Comparison of ENCODE assay signal across 27 cellular contexts in genomic region chr1:169414927-169415326, GRCh38. TPM values are rescaled to one million over a fixed set of nuclear protein-coding genes. Genes with fewer than 3 reads are reported as not detected.
"Had no signal": no experiment of that assay in that cellular context is flagged by ENCODE, and none has a peak within 500 bp of the region (broad histone marks: within the 10 kb centered on the region; RNA-seq: fewer than 3 reads in every experiment).

No MANE protein-coding gene starts in this region.

- H3K79me2 ChIP-seq: hepatocyte had no signal

- DNase-seq: activated CD4-positive, alpha-beta memory T cell treated with anti-CD3 and anti-CD28 coated beads for 36 hours; activated CD4-positive, alpha-beta T cell treated with anti-CD3 and anti-CD28 coated beads for 36 hours; activated CD4-positive, alpha-beta T cell treated with anti-CD3 and anti-CD28 coated beads, Interleukin-2, amount 10 ng/mL, durations not matched to agents 24 days and 14 days; activated CD4-positive, CD25-positive, alpha-beta regulatory T cell; activated CD4-positive, CD25-positive, alpha-beta regulatory T cell treated with anti-CD3 and anti-CD28 coated beads, Interleukin-2, amount 50 U/mL, for 72 hours; activated CD8-positive, alpha-beta memory T cell treated with anti-CD3 and anti-CD28 coated beads, Interleukin-2, amount 50 U/mL, for 48 hours; activated gamma-delta T cell; activated naive CD4-positive, alpha-beta T cell; activated naive CD4-positive, alpha-beta T cell treated with anti-CD3 and anti-CD28 coated beads, Interleukin-2, amount 10 ng/mL, durations not matched to agents 7 days and 5 days; activated naive CD8-positive, alpha-beta T cell treated with anti-CD3 and anti-CD28 coated beads, Interleukin-2, amount 10 ng/mL, durations not matched to agents 7 days and 5 days; activated T-cell treated with anti-CD3 and anti-CD28 coated beads for 4 hours; activated T-cell treated with anti-CD3 and anti-CD28 coated beads, Interleukin-2, amount 50 U/mL, for 24 hours; activated T-cell treated with anti-CD3 and anti-CD28 coated beads, Interleukin-2, amount 50 U/mL, for 72 hours; dorsolateral prefrontal cortex; effector memory CD4-positive, alpha-beta T cell; endodermal cell; erythroblast; foreskin keratinocyte; heart right ventricle; T1000 had no signal

- H2AFZ ChIP-seq: hepatocyte had no signal

- H3K4me3 ChIP-seq: ascending aorta, breast epithelium, coronary artery, dorsolateral prefrontal cortex, esophagus muscularis mucosa, gastroesophageal sphincter, heart right ventricle, hepatocyte had no signal

- H3K4me1 ChIP-seq: ascending aorta, breast epithelium, esophagus muscularis mucosa, foreskin keratinocyte, gastroesophageal sphincter, heart right ventricle had no signal

- H3K27ac ChIP-seq: ascending aorta, breast epithelium, coronary artery, dorsolateral prefrontal cortex, esophagus muscularis mucosa, foreskin keratinocyte, gastroesophageal sphincter, heart right ventricle, hepatocyte had no signal

- H3K27me3 ChIP-seq: ascending aorta, breast epithelium, dorsolateral prefrontal cortex, esophagus muscularis mucosa, gastroesophageal sphincter, hepatocyte had no signal

- H3K4me2 ChIP-seq: hepatocyte had no signal

- ATAC-seq: activated CD4-positive, alpha-beta T cell treated with anti-CD3 and anti-CD28 coated beads for 36 hours; activated naive CD4-positive, alpha-beta T cell treated with anti-CD3 and anti-CD28 coated beads, Interleukin-2, amount 50 U/mL, for 72 hours; activated T-cell treated with anti-CD3 and anti-CD28 coated beads, Interleukin-2, amount 50 U/mL, for 72 hours; foreskin keratinocyte; gastroesophageal sphincter; heart right ventricle had no signal

- H3K36me3 ChIP-seq: ascending aorta, breast epithelium, esophagus muscularis mucosa, gastroesophageal sphincter, heart right ventricle had no signal

RNA-seq across cellular contexts. Expression of gene CCDC181, which starts 12.3 kb away (rescaled TPM):
- total RNA-seq: activated CD4-positive, alpha-beta memory T cell treated with anti-CD3 and anti-CD28 coated beads for 36 hours; activated naive CD8-positive, alpha-beta T cell treated with anti-CD3 and anti-CD28 coated beads, Interleukin-2, amount 10 ng/mL, durations not matched to agents 7 days and 5 days; activated T-cell treated with anti-CD3 and anti-CD28 coated beads, Interleukin-2, amount 50 U/mL, for 72 hours; ascending aorta; foreskin keratinocyte had no signal
